ENCODE assay signal across 15 cellular contexts in the genomic region with DNA sequence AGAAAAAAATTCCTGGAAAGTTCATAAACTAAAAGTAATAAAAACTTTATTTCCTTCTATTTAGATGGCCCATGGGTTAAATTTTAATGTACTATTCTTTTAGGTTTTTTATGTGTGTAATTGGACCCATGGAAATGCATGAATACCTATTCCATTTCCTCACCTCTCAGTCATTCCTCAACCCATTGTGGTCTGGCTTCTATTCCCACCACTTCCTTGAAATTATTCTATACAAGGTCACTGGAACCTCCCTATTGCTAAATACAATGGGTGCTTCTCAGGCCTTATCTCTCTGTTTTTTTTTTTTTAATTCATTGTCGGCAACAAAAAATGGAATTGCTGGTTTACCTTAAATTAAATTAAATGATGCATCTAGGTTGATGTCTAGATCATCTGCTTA.
"Had no signal": no experiment of that assay in that cellular context is flagged by ENCODE, and none has a peak within 500 bp of the region (broad histone marks: within the 10 kb centered on the region; RNA-seq: fewer than 3 reads in every experiment).

No MANE protein-coding gene starts in this region.

- H3K27me3 Mint-ChIP-seq: activated CD4-positive, alpha-beta T cell treated with anti-CD3 and anti-CD28 coated beads, Interleukin-2, amount 10 ng/mL, durations not matched to agents 7 days and 5 days; activated T-cell treated with anti-CD3 and anti-CD28 coated beads, Interleukin-2, amount 50 U/mL, for 24 hours; natural killer cell treated with Interleukin-12 subunit alpha and Interleukin-12 subunit beta and Interleukin-15 and Interleukin-18, amount 100 ng/mL, for 72 hours; stimulated activated naive B cell treated with anti-CD40 and anti-IgM and Interleukin-4, amounts not matched to agents 10 μg/mL and 1 μg/mL and 100 μg/mL, for 72 hours had no signal

- H3K9me3 Mint-ChIP-seq: activated CD4-positive, alpha-beta T cell treated with anti-CD3 and anti-CD28 coated beads, Interleukin-2, amount 10 ng/mL, durations not matched to agents 7 days and 5 days; activated naive CD4-positive, alpha-beta T cell treated with anti-CD3 and anti-CD28 coated beads for 36 hours; activated T-cell treated with anti-CD3 and anti-CD28 coated beads, Interleukin-2, amount 50 U/mL, for 24 hours; immature natural killer cell; natural killer cell treated with Interleukin-12 subunit alpha and Interleukin-12 subunit beta and Interleukin-15 and Interleukin-18, amount 100 ng/mL, for 72 hours; stimulated activated naive B cell treated with anti-CD40 and anti-IgM and Interleukin-4, amounts not matched to agents 10 μg/mL and 1 μg/mL and 100 μg/mL, for 72 hours had no signal

- H3K4me3 Mint-ChIP-seq: activated CD4-positive, alpha-beta T cell treated with anti-CD3 and anti-CD28 coated beads, Interleukin-2, amount 10 ng/mL, durations not matched to agents 7 days and 5 days; activated CD8-positive, alpha-beta T cell treated with anti-CD3 and anti-CD28 coated beads, Interleukin-2, amount 10 ng/mL, durations not matched to agents 7 days and 5 days; activated naive CD4-positive, alpha-beta T cell treated with anti-CD3 and anti-CD28 coated beads for 36 hours; activated T-cell treated with anti-CD3 and anti-CD28 coated beads, Interleukin-2, amount 50 U/mL, for 24 hours; immature natural killer cell; natural killer cell treated with Interleukin-12 subunit alpha and Interleukin-12 subunit beta and Interleukin-15 and Interleukin-18, amount 100 ng/mL, for 72 hours; stimulated activated naive B cell treated with anti-CD40 and anti-IgM and Interleukin-4, amounts not matched to agents 10 μg/mL and 1 μg/mL and 100 μg/mL, for 72 hours had no signal

- H3K27ac Mint-ChIP-seq: activated CD4-positive, alpha-beta T cell treated with anti-CD3 and anti-CD28 coated beads, Interleukin-2, amount 10 ng/mL, durations not matched to agents 7 days and 5 days; activated CD8-positive, alpha-beta T cell treated with anti-CD3 and anti-CD28 coated beads, Interleukin-2, amount 10 ng/mL, durations not matched to agents 7 days and 5 days; activated naive CD4-positive, alpha-beta T cell treated with anti-CD3 and anti-CD28 coated beads for 36 hours; activated T-cell treated with anti-CD3 and anti-CD28 coated beads, Interleukin-2, amount 50 U/mL, for 24 hours; immature natural killer cell; natural killer cell treated with Interleukin-12 subunit alpha and Interleukin-12 subunit beta and Interleukin-15 and Interleukin-18, amount 100 ng/mL, for 72 hours; stimulated activated naive B cell treated with anti-CD40 and anti-IgM and Interleukin-4, amounts not matched to agents 10 μg/mL and 1 μg/mL and 100 μg/mL, for 72 hours had no signal

- H3K36me3 Mint-ChIP-seq: immature natural killer cell; natural killer cell treated with Interleukin-12 subunit alpha and Interleukin-12 subunit beta and Interleukin-15 and Interleukin-18, amount 100 ng/mL, for 72 hours had no signal

- DNase-seq: activated CD4-positive, alpha-beta T cell treated with anti-CD3 and anti-CD28 coated beads, Interleukin-2, amount 10 ng/mL, durations not matched to agents 7 days and 5 days; activated CD8-positive, alpha-beta T cell treated with anti-CD3 and anti-CD28 coated beads, Interleukin-2, amount 10 ng/mL, durations not matched to agents 7 days and 5 days; activated naive CD4-positive, alpha-beta T cell treated with anti-CD3 and anti-CD28 coated beads for 36 hours; activated T-cell treated with anti-CD3 and anti-CD28 coated beads, Interleukin-2, amount 50 U/mL, for 24 hours; anterior cingulate cortex; heart right ventricle; immature natural killer cell; pancreas; sigmoid colon; stimulated activated naive B cell treated with anti-CD40 and anti-IgM and Interleukin-4, amounts not matched to agents 10 μg/mL and 1 μg/mL and 100 μg/mL, for 72 hours; T1000; upper lobe of right lung had no signal

- H3K4me1 Mint-ChIP-seq: immature natural killer cell had no signal

- ATAC-seq: activated CD4-positive, CD25-positive, alpha-beta regulatory T cell treated with anti-CD3 and anti-CD28 coated beads, Interleukin-2, amount 50 U/mL, for 24 hours; activated CD8-positive, alpha-beta T cell treated with anti-CD3 and anti-CD28 coated beads, Interleukin-2, amount 10 ng/mL, durations not matched to agents 7 days and 5 days; gastroesophageal sphincter; heart right ventricle; natural killer cell treated with Interleukin-12 subunit alpha and Interleukin-12 subunit beta and Interleukin-15 and Interleukin-18, amount 100 ng/mL, for 72 hours; stimulated activated naive B cell treated with anti-CD40 and anti-IgM and Interleukin-4, amounts not matched to agents 10 μg/mL and 1 μg/mL and 100 μg/mL, for 72 hours; upper lobe of right lung had no signal
